Comparison of ENCODE assay signal across 1 cellular context in the genomic region with DNA sequence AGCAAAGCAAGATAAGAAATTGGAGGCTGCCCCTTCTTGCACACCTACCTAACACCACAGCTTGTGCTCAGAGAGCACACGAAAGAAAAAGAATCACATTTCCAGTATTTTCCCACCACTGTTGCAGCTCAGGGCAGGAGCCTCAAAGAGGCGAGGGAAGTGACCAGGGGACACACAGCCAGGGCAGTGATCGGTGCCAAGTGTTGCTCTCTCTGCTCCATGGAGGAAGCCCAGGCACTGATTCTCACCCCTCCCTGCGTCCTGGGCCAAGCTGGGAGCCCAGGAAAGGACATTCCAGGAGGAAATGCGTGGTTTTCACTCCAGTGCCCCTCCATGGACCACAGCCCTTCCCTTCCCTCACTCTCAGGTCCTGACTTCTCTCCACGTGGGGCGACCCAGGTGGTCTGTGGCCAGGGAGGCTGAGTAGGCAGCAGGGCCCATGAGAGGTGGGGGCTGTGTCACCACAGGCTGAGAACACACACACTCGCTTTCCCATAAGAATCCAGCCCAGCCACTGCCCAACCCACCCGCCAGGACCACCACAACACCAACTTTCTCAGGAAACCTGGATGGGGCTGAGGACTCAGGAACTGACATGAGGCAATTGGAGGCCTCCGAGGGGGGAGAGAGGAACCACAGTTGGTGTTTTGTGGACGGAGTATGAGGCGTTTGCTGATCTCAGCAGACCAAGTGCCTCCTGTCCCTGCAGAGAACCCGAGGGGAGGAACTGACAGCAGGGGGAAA.
TF ChIP-seq lines count a peak whose summit lies in the region.

No MANE protein-coding gene starts in this region.

TF ChIP-seq in GM23338, 12 proteins besides CTCF, POLR2A, EP300 and RAD21 (continued from another document):
- TF ChIP-seq, protein P1, sequence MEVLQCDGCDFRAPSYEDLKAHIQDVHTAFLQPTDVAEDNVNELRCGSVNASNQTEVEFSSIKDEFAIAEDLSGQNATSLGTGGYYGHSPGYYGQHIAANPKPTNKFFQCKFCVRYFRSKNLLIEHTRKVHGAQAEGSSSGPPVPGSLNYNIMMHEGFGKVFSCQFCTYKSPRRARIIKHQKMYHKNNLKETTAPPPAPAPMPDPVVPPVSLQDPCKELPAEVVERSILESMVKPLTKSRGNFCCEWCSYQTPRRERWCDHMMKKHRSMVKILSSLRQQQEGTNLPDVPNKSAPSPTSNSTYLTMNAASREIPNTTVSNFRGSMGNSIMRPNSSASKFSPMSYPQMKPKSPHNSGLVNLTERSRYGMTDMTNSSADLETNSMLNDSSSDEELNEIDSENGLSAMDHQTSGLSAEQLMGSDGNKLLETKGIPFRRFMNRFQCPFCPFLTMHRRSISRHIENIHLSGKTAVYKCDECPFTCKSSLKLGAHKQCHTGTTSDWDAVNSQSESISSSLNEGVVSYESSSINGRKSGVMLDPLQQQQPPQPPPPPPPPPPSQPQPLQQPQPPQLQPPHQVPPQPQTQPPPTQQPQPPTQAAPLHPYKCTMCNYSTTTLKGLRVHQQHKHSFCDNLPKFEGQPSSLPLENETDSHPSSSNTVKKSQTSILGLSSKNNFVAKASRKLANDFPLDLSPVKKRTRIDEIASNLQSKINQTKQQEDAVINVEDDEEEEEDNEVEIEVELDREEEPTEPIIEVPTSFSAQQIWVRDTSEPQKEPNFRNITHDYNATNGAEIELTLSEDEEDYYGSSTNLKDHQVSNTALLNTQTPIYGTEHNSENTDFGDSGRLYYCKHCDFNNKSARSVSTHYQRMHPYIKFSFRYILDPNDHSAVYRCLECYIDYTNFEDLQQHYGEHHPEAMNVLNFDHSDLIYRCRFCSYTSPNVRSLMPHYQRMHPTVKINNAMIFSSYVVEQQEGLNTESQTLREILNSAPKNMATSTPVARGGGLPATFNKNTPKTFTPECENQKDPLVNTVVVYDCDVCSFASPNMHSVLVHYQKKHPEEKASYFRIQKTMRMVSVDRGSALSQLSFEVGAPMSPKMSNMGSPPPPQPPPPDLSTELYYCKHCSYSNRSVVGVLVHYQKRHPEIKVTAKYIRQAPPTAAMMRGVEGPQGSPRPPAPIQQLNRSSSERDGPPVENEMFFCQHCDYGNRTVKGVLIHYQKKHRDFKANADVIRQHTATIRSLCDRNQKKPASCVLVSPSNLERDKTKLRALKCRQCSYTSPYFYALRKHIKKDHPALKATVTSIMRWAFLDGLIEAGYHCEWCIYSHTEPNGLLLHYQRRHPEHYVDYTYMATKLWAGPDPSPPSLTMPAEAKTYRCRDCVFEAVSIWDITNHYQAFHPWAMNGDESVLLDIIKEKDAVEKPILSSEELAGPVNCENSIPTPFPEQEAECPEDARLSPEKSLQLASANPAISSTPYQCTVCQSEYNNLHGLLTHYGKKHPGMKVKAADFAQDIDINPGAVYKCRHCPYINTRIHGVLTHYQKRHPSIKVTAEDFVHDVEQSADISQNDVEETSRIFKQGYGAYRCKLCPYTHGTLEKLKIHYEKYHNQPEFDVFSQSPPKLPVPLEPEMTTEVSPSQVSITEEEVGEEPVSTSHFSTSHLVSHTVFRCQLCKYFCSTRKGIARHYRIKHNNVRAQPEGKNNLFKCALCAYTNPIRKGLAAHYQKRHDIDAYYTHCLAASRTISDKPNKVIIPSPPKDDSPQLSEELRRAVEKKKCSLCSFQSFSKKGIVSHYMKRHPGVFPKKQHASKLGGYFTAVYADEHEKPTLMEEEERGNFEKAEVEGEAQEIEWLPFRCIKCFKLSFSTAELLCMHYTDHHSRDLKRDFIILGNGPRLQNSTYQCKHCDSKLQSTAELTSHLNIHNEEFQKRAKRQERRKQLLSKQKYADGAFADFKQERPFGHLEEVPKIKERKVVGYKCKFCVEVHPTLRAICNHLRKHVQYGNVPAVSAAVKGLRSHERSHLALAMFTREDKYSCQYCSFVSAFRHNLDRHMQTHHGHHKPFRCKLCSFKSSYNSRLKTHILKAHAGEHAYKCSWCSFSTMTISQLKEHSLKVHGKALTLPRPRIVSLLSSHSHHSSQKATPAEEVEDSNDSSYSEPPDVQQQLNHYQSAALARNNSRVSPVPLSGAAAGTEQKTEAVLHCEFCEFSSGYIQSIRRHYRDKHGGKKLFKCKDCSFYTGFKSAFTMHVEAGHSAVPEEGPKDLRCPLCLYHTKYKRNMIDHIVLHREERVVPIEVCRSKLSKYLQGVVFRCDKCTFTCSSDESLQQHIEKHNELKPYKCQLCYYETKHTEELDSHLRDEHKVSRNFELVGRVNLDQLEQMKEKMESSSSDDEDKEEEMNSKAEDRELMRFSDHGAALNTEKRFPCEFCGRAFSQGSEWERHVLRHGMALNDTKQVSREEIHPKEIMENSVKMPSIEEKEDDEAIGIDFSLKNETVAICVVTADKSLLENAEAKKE (CRISPR knock-in tag; IDR thresholded peaks at IDR 0.05): no peak
- TF ChIP-seq STAT1 (IDR thresholded peaks at IDR 0.05; ENCODE audit: unreplicated experiment): no peak
- no peak for TF ChIP-seq POLR2AphosphoS5 (IDR thresholded peaks at IDR 0.05; ENCODE audit: low read depth)
- no peak for TF ChIP-seq NANOG (IDR thresholded peaks at IDR 0.05; ENCODE audit: borderline replicate concordance)
- TF ChIP-seq EZH2phosphoT487 (IDR thresholded peaks at IDR 0.05; ENCODE audit: unreplicated experiment): no peak
- no peak for TF ChIP-seq EZH2 (IDR thresholded peaks at IDR 0.05; ENCODE audit: low read depth, unreplicated experiment)
- TF ChIP-seq ZNF331 (CRISPR knock-in tag; IDR thresholded peaks at IDR 0.05; ENCODE audit: low read depth): no peak
- TF ChIP-seq ETS1 (IDR thresholded peaks at IDR 0.05): no peak
- TF ChIP-seq ZNF114 (CRISPR knock-in tag; IDR thresholded peaks at IDR 0.05): no peak
- no peak for TF ChIP-seq CREB1 (CRISPR knock-in tag; IDR thresholded peaks at IDR 0.05; ENCODE audit: low read depth)
